In genomic region chr1:26279598-26280332, GRCh38 we compare ENCODE assay signal across 8 cellular contexts. TPM values are rescaled to one million over a fixed set of nuclear protein-coding genes. Genes with fewer than 3 reads are reported as not detected.
DNase-seq lines count a peak whose midpoint lies in the region; ATAC-seq and TF ChIP-seq lines count a peak whose summit lies in the region.

SH3BGRL3 (plus strand) TSS chr1:26280086; CDS start chr1:26280156, 70 bp downstream.

- H3K27ac ChIP-seq in KMS-11, result peak within 1 kb of the TSS; percentile 40
- H3K27ac ChIP-seq in SJCRH30, result peak within 1 kb of the TSS; percentile 74
- peak within 1 kb of the TSS; percentile 50 for H3K27ac ChIP-seq in neural progenitor cell

- TF ChIP-seq CTCF in KMS-11 (conservative IDR thresholded peaks at IDR 0.05; ENCODE audit: low read depth, low read length) (0 out of 2 replicates have a peak, but pooled peaks have one; percentile 21), foreskin fibroblast (IDR thresholded peaks at IDR 0.05; ENCODE audit: low read depth, low read length) (peak; percentile 59), neural progenitor cell (IDR thresholded peaks at IDR 0.05) (peak; percentile 57)

- H2AFZ ChIP-seq in KMS-11 (ENCODE audit: low read depth), result peak within 1 kb of the TSS; percentile 69
- H2AFZ ChIP-seq in neural progenitor cell (replicated peaks), result peak within 1 kb of the TSS; percentile 63

- H3K27me3 Mint-ChIP-seq in neural progenitor cell (ENCODE audit: insufficient read depth, low read depth), result peaks cover 9% of the 10 kb centered on the region

- H3K27ac Mint-ChIP-seq in neural progenitor cell, result peak within 1 kb of the TSS; percentile 79

- peaks cover 42% of the 10 kb centered on the region for H3K4me1 ChIP-seq in KMS-11 (ENCODE audit: low read depth, poor library complexity, severe bottlenecking)
- H3K4me1 ChIP-seq in SJCRH30, result peaks cover 54% of the 10 kb centered on the region
- H3K4me1 ChIP-seq in neural progenitor cell, result peaks cover 21% of the 10 kb centered on the region

- H3K4me3 ChIP-seq in KMS-11 (IDR thresholded peaks at IDR 0.05; ENCODE audit: insufficient read depth, low read depth, low read length), result peak within 1 kb of the TSS; percentile 88
- H3K4me3 ChIP-seq in SJCRH30, result peak within 1 kb of the TSS; percentile 68
- peak within 1 kb of the TSS; percentile 60 to 79 for H3K4me3 ChIP-seq in foreskin fibroblast (ENCODE audit: low read depth in 1 of 2, low read length in 2 of 2)
- H3K4me3 ChIP-seq in neural progenitor cell, result peak within 1 kb of the TSS; percentile 76

- H3K9me3 ChIP-seq in SJCRH30 (replicated peaks), result no peaks in the 10 kb centered on the region
- no peaks in the 10 kb centered on the region for H3K9me3 ChIP-seq in neural progenitor cell (ENCODE audit: low read depth)

- no peaks in the 10 kb centered on the region for H3K9me3 Mint-ChIP-seq in neural progenitor cell

- H3K79me2 ChIP-seq in KMS-11 (ENCODE audit: insufficient read depth, low read depth) (no peaks in the 10 kb centered on the region; the same call in 1 of the 2 replicates), neural progenitor cell (ENCODE audit: low read depth) (peaks cover 23% of the 10 kb centered on the region)

- H3K4me2 ChIP-seq in KMS-11 (peak within 1 kb of the TSS; percentile 87), neural progenitor cell (peak within 1 kb of the TSS; percentile 88)

- no peaks in the 10 kb centered on the region; the same call in 1 of the 2 replicates for H3K36me3 ChIP-seq in KMS-11 (ENCODE audit: insufficient read depth)
- H3K36me3 ChIP-seq in SJCRH30, result peaks cover 15% of the 10 kb centered on the region
- no peaks in the 10 kb centered on the region for H3K36me3 ChIP-seq in neural progenitor cell

- peaks cover 59% of the 10 kb centered on the region for H3K4me1 Mint-ChIP-seq in neural progenitor cell

- H4K20me1 ChIP-seq in KMS-11 (ENCODE audit: insufficient read depth), result no peaks in the 10 kb centered on the region
- H4K20me1 ChIP-seq in neural progenitor cell (ENCODE audit: low read depth), result peaks cover 11% of the 10 kb centered on the region

- H3K27me3 ChIP-seq in KMS-11 (ENCODE audit: insufficient read depth, low read depth), result no peaks in the 10 kb centered on the region
- no peaks in the 10 kb centered on the region for H3K27me3 ChIP-seq in SJCRH30
- no peaks in the 10 kb centered on the region for H3K27me3 ChIP-seq in neural progenitor cell

- H3K36me3 Mint-ChIP-seq in neural progenitor cell, result peaks cover 22% of the 10 kb centered on the region

- peak; percentile 91 for DNase-seq in DMS153 treated with DMSO at 0.1 percent for 48 hours (lab: John Stamatoyannopoulos, UW; ENCODE audit: unreplicated experiment)
- peak; percentile 87 to 88 for DNase-seq in SJCRH30
- DNase-seq in activated gamma-delta T cell treated with Interleukin-2 at 50 U/mL for 16 hours, result peak; percentile 83
- peak; percentile 90 to 96 for DNase-seq in foreskin fibroblast
- DNase-seq in neural progenitor cell (ENCODE audit: low spot score), result peak; percentile 91
- DNase-seq in stromal cell of bone marrow (ENCODE audit: low read depth), result peak; percentile 70

- ATAC-seq in GM21528 (IDR thresholded peaks at IDR 0.05; ENCODE audit: low FRiP score, unreplicated experiment), result peak; percentile 60

- peaks cover 48% of the 10 kb centered on the region for H3F3A ChIP-seq in neural progenitor cell (ENCODE audit: low read depth)

- H3K4me3 Mint-ChIP-seq in neural progenitor cell, result peak within 1 kb of the TSS; percentile 90

- H3K9ac ChIP-seq in KMS-11 (peak within 1 kb of the TSS; percentile 59), neural progenitor cell (peak within 1 kb of the TSS; percentile 12)

RNA-seq across cellular contexts. Expression of gene SH3BGRL3, which starts in this region (rescaled TPM):
- 41.5 and 43.4 TPM in 2 replicates for total RNA-seq in SJCRH30 (2014; rRNA removed; shearing (Covaris generic))
- 15.6 and 41.9 TPM in 2 replicates for total RNA-seq in neural progenitor cell (ENCODE audit: low replicate concordance)

Comparison
In these comparisons a context has a peak if more than half of its experiments do, and no peak if none do; other contexts are left out.
1. Peak in every context shown above with its lines: DNase-seq, ATAC-seq, H3K4me3 ChIP-seq and H3K27ac ChIP-seq.